1 cellular context compared by ENCODE assay signal in the genomic region with DNA sequence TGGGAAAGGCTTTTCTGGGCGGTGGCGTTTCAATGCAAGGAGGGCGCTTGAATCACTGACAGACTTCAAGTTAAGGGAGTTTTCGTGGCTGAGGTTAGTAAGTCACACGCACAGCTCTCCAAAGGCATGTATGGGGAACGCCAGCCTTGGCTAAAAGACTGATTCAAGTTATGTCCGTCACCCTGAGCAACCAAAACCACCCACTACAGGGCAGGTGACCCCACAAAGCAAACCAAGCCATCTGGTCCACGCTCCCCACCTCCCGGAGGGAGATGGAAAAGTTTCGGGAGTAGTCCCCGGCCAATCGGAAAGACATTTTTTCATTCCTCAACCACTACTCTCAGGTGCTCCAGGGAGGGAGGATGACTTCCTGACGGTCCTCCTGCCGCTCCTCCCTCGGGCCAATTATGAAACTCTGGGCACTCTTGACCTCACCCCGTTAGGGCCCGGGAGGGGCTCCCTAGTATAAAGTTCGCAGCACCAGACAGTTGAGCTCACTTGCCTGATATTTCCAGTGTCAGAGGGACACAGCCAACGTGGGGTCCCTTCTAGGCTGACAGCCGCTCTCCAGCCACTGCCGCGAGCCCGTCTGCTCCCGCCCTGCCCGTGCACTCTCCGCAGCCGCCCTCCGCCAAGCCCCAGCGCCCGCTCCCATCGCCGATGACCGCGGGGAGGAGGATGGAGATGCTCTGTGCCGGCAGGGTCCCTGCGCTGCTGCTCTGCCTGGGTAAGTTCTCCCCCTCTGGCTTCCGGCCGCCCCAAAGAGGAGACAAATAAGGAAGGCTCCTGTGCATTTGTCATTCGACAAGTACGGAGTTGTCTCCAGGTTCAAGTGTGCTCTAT.
TF ChIP-seq lines count a peak whose summit lies in the region.

A gene with protein sequence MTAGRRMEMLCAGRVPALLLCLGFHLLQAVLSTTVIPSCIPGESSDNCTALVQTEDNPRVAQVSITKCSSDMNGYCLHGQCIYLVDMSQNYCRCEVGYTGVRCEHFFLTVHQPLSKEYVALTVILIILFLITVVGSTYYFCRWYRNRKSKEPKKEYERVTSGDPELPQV (plus strand): TSS at position 497 of the 843 bp plus-strand sequence. CDS start 164 bp downstream, at position 661.

TF ChIP-seq in HCT116, 20 proteins besides CTCF, POLR2A, EP300 and RAD21 (continued from another document):
- TF ChIP-seq, protein P1, sequence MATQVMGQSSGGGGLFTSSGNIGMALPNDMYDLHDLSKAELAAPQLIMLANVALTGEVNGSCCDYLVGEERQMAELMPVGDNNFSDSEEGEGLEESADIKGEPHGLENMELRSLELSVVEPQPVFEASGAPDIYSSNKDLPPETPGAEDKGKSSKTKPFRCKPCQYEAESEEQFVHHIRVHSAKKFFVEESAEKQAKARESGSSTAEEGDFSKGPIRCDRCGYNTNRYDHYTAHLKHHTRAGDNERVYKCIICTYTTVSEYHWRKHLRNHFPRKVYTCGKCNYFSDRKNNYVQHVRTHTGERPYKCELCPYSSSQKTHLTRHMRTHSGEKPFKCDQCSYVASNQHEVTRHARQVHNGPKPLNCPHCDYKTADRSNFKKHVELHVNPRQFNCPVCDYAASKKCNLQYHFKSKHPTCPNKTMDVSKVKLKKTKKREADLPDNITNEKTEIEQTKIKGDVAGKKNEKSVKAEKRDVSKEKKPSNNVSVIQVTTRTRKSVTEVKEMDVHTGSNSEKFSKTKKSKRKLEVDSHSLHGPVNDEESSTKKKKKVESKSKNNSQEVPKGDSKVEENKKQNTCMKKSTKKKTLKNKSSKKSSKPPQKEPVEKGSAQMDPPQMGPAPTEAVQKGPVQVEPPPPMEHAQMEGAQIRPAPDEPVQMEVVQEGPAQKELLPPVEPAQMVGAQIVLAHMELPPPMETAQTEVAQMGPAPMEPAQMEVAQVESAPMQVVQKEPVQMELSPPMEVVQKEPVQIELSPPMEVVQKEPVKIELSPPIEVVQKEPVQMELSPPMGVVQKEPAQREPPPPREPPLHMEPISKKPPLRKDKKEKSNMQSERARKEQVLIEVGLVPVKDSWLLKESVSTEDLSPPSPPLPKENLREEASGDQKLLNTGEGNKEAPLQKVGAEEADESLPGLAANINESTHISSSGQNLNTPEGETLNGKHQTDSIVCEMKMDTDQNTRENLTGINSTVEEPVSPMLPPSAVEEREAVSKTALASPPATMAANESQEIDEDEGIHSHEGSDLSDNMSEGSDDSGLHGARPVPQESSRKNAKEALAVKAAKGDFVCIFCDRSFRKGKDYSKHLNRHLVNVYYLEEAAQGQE (IDR thresholded peaks at IDR 0.05; ENCODE audit: low read depth) = no peak
- TF ChIP-seq YY1 (IDR thresholded peaks at IDR 0.05; ENCODE audit: extremely low read depth, insufficient replicate concordance, low read depth, low read length) = no peak
- TF ChIP-seq TCF7L2 (IDR thresholded peaks at IDR 0.05; ENCODE audit: borderline replicate concordance, extremely low read depth, insufficient read depth, insufficient read length) = no peak
- no peak for TF ChIP-seq CEBPB (IDR thresholded peaks at IDR 0.05; ENCODE audit: low read depth)
- no peak for TF ChIP-seq CBX3 (IDR thresholded peaks at IDR 0.05; ENCODE audit: low read depth)
- TF ChIP-seq EZH2phosphoT487 (IDR thresholded peaks at IDR 0.05; ENCODE audit: borderline replicate concordance) = no peak
- no peak for TF ChIP-seq ZFX (IDR thresholded peaks at IDR 0.05)
- TF ChIP-seq EGR1 (IDR thresholded peaks at IDR 0.05; ENCODE audit: low read depth) = no peak
- TF ChIP-seq POLR2AphosphoS5 (IDR thresholded peaks at IDR 0.05; ENCODE audit: low read depth, low read length) = peak; percentile 98
- no peak for TF ChIP-seq EZH2 (IDR thresholded peaks at IDR 0.05)
- no peak for TF ChIP-seq SRF (IDR thresholded peaks at IDR 0.05; ENCODE audit: low read depth)
